In genomic region chr1:28249013-28249870, GRCh38 we compare ENCODE assay signal across 8 cellular contexts. TPM values are rescaled to one million over a fixed set of nuclear protein-coding genes. Genes with fewer than 3 reads are reported as not detected.
DNase-seq lines count a peak whose midpoint lies in the region; ATAC-seq and TF ChIP-seq lines count a peak whose summit lies in the region.

No MANE protein-coding gene starts in this region.

- peak; percentile 31 to 32 for ATAC-seq in left cardiac atrium
- no peak for ATAC-seq in HG02885 (IDR thresholded peaks at IDR 0.05; ENCODE audit: poor library complexity, unreplicated experiment)

- H3K27ac Mint-ChIP-seq in activated naive CD8-positive, alpha-beta T cell treated with anti-CD3 and anti-CD28 coated beads for 36 hours = peak overlapping the region; percentile 100

- intact Hi-C loops in left cardiac atrium (cut with DNase I) = loop anchor here in 1 of 2 donors (5.0 kb wide), 1 partner anchor 78 kb away; the partner anchor contains the start of gene MED18

- no peaks in the 10 kb centered on the region for H3K27me3 Mint-ChIP-seq in activated naive CD8-positive, alpha-beta T cell treated with anti-CD3 and anti-CD28 coated beads for 36 hours

- no peaks in the 10 kb centered on the region for H3K9me3 Mint-ChIP-seq in activated naive CD8-positive, alpha-beta T cell treated with anti-CD3 and anti-CD28 coated beads for 36 hours

- in situ Hi-C loops in ACHN (cut with HindIII; ENCODE audit: low pct_ligation_motif_present, low pct_unique_long_range_greater_than_20kb, low sequenced_read_pairs) = no loop called here

- peak; percentile 89 for DNase-seq in ACHN
- DNase-seq in GM04503 (ENCODE audit: low read depth) = peak; percentile 50
- DNase-seq in NCI-H69 (lab: John Stamatoyannopoulos, UW) = peak; percentile 72
- DNase-seq in activated naive CD8-positive, alpha-beta T cell treated with anti-CD3 and anti-CD28 coated beads for 36 hours = peak; percentile 41
- DNase-seq in left cardiac atrium = peak; percentile 53
- no peak for DNase-seq in GM10266 (ENCODE audit: extremely low spot score)

- peak overlapping the region; percentile 8 for H3K9ac ChIP-seq in skeletal muscle satellite cell (ENCODE audit: low read depth, low read length)

- no peaks in the 10 kb centered on the region for H3K36me3 Mint-ChIP-seq in activated naive CD8-positive, alpha-beta T cell treated with anti-CD3 and anti-CD28 coated beads for 36 hours

- H3K4me1 Mint-ChIP-seq in activated naive CD8-positive, alpha-beta T cell treated with anti-CD3 and anti-CD28 coated beads for 36 hours = peaks cover 44% of the 10 kb centered on the region

- no peak for TF ChIP-seq CTCF in GM10266 (IDR thresholded peaks at IDR 0.05; ENCODE audit: control insufficient read depth, insufficient read depth, low read depth, missing control alignments)

- peak overlapping the region; percentile 66 for H3K4me3 Mint-ChIP-seq in activated naive CD8-positive, alpha-beta T cell treated with anti-CD3 and anti-CD28 coated beads for 36 hours

- H3K4me3 ChIP-seq in skeletal muscle satellite cell (ENCODE audit: low read length) = peak overlapping the region; percentile 43

- H3K4me1 ChIP-seq in skeletal muscle satellite cell (ENCODE audit: control insufficient read depth, insufficient read depth, low read length) = peaks cover 33% of the 10 kb centered on the region

- no peaks in the 10 kb centered on the region for H3K9me3 ChIP-seq in skeletal muscle satellite cell (replicated peaks; ENCODE audit: low read length)

- H3K36me3 ChIP-seq in skeletal muscle satellite cell (ENCODE audit: insufficient read depth, low read length) = no peaks in the 10 kb centered on the region

- no peaks in the 10 kb centered on the region for H3K27me3 ChIP-seq in skeletal muscle satellite cell (ENCODE audit: control insufficient read depth, insufficient read depth, low read length)

- peak overlapping the region; percentile 69 for H3K4me2 ChIP-seq in skeletal muscle satellite cell (ENCODE audit: low read length)

RNA-seq across cellular contexts. Expression of gene SESN2, which starts 10.1 kb away (rescaled TPM):
- total RNA-seq in activated naive CD8-positive, alpha-beta T cell treated with anti-CD3 and anti-CD28 coated beads for 36 hours = 10 to 100 TPM; 35.4 to 36.3 TPM
- 1 to 10 TPM; 4.4 to 4.5 TPM for total RNA-seq in left cardiac atrium
- 26.0 and 33.7 TPM in 2 replicates for total RNA-seq in skeletal muscle satellite cell (2012; rRNA removed)

RNA-seq across cellular contexts. Expression of gene ATP5IF1, which starts 13.3 kb away (rescaled TPM):
- total RNA-seq in activated naive CD8-positive, alpha-beta T cell treated with anti-CD3 and anti-CD28 coated beads for 36 hours = 100 to 1,000 TPM; 180 to 197 TPM
- 100 to 1,000 TPM; 241 to 296 TPM for total RNA-seq in left cardiac atrium
- total RNA-seq in skeletal muscle satellite cell (2012; rRNA removed) = 71.9 and 108 TPM in 2 replicates

RNA-seq across cellular contexts. Expression of gene DNAJC8, which starts 16.4 kb away (rescaled TPM):
- 100 to 1,000 TPM; 109 to 121 TPM for total RNA-seq in activated naive CD8-positive, alpha-beta T cell treated with anti-CD3 and anti-CD28 coated beads for 36 hours
- 10 to 100 TPM; 59.6 to 62.1 TPM for total RNA-seq in left cardiac atrium
- 60.9 and 61.9 TPM in 2 replicates for total RNA-seq in skeletal muscle satellite cell (2012; rRNA removed)

Comparison
In these comparisons a context has a peak if more than half of its experiments do, and no peak if none do; other contexts are left out.
1. RNA of gene SESN2, which starts 10.1 kb away (total RNA-seq): 35.4 to 36.3 TPM in activated naive CD8-positive, alpha-beta T cell treated with anti-CD3 and anti-CD28 coated beads for 36 hours; 4.4 to 4.5 TPM in left cardiac atrium; every median in the first group is over 4 times any median in the second.